ENCODE assay signal across 24 cellular contexts in the genomic region with DNA sequence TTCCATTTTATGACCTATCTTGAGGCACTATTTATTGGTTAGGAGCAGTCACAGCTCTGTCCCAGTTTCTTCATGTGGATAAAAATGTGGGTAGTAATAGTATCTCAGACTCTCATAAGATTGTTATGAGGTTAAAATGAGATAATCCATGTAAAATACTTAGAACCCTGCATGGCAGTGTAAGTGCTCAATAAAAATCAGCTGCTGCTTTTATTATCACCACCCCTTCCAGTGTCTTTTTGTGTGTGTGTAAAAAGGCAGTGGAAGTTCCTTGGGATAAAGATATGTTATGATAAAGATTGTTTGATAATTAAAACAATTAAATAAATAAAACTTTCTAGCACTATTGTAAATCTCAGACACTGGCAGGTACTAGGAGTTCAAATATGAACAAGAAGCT. TPM values are rescaled to one million over a fixed set of nuclear protein-coding genes. Genes with fewer than 3 reads are reported as not detected.
A peak's percentile ranks its signal among the peaks of the same experiment; 100 is the strongest.
DNase-seq lines count a peak whose midpoint lies in the region; ATAC-seq and TF ChIP-seq lines count a peak whose summit lies in the region.
"Had no signal": no experiment of that assay in that cellular context is flagged by ENCODE, and none has a peak within 500 bp of the region (broad histone marks: within the 10 kb centered on the region; RNA-seq: fewer than 3 reads in every experiment).

No MANE protein-coding gene starts in this region.

- ATAC-seq in T-helper 17 cell (no peak), Right ventricle myocardium inferior (no peak), HG03095 (IDR thresholded peaks at IDR 0.05; ENCODE audit: unreplicated experiment) (no peak)
- ATAC-seq: SK-N-SH treated with all-trans-retinoic acid at 6 μM for 48 hours; stimulated activated naive B cell treated with anti-CD40 and anti-IgM and Interleukin-4, amounts not matched to agents 10 μg/mL and 1 μg/mL and 100 μg/mL, for 72 hours had no signal

- H3K36me3 Mint-ChIP-seq in T-helper 17 cell (ENCODE audit: low read depth) (peaks cover 5% of the 10 kb centered on the region), mesothelial cell of epicardium (peaks cover 2% of the 10 kb centered on the region)
- peaks cover 8% of the 10 kb centered on the region for H3K36me3 Mint-ChIP-seq in T-helper 2 cell treated with Interferon-gamma antibody and Interleukin-4, amounts not matched to agents 5 μg/mL and 100 μg/mL, for 36 hours (ENCODE audit: low read depth)
- H3K36me3 Mint-ChIP-seq: stimulated activated naive B cell treated with anti-CD40 and anti-IgM and Interleukin-4, amounts not matched to agents 10 μg/mL and 1 μg/mL and 100 μg/mL, for 72 hours had no signal

- POLR2A ChIA-PET in HEK293 (lab: Yijun Ruan, JAX) = no interaction called here

- H3K4me3 Mint-ChIP-seq in T-helper 17 cell (no peak overlapping the region), mesothelial cell of epicardium (no peak overlapping the region)
- H3K4me3 Mint-ChIP-seq in T-helper 2 cell treated with Interferon-gamma antibody and Interleukin-4, amounts not matched to agents 5 μg/mL and 100 μg/mL, for 36 hours = no peak overlapping the region
- H3K4me3 Mint-ChIP-seq: nephron; stimulated activated naive B cell treated with anti-CD40 and anti-IgM and Interleukin-4, amounts not matched to agents 10 μg/mL and 1 μg/mL and 100 μg/mL, for 72 hours had no signal

- no peaks in the 10 kb centered on the region for H3K9me3 Mint-ChIP-seq in mesothelial cell of epicardium
- no peaks in the 10 kb centered on the region for H3K9me3 Mint-ChIP-seq in T-helper 2 cell treated with Interferon-gamma antibody and Interleukin-4, amounts not matched to agents 5 μg/mL and 100 μg/mL, for 36 hours
- H3K9me3 Mint-ChIP-seq: nephron; stimulated activated naive B cell treated with anti-CD40 and anti-IgM and Interleukin-4, amounts not matched to agents 10 μg/mL and 1 μg/mL and 100 μg/mL, for 72 hours had no signal

- peaks cover 66% of the 10 kb centered on the region for H3K4me1 ChIP-seq in HEK293 (ENCODE audit: control insufficient read depth, insufficient read depth, low read length)
- peaks cover 0 to 98% (median 55%) of the 10 kb centered on the region in 4 donors for H3K4me1 ChIP-seq in tibial artery

- peaks cover 59% of the 10 kb centered on the region for H3K4me1 Mint-ChIP-seq in T-helper 17 cell
- H3K4me1 Mint-ChIP-seq in mesothelial cell of epicardium = peaks cover 68% of the 10 kb centered on the region
- peaks cover 54% of the 10 kb centered on the region for H3K4me1 Mint-ChIP-seq in T-helper 2 cell treated with Interferon-gamma antibody and Interleukin-4, amounts not matched to agents 5 μg/mL and 100 μg/mL, for 36 hours (ENCODE audit: low read depth)

- H3K9me3 ChIP-seq in HEK293 (ENCODE audit: control insufficient read depth, insufficient read depth, low read depth, low read length) (no peaks in the 10 kb centered on the region), T-helper 17 cell (ENCODE audit: control insufficient read depth, low read length, poor library complexity, severe bottlenecking) (no peaks in the 10 kb centered on the region), tibial artery (no peaks in the 10 kb centered on the region)
- H3K9me3 ChIP-seq: suprapubic skin had no signal

- H3K27ac ChIP-seq in HEK293 (ENCODE audit: extremely low read depth, low read depth, low read length) = no peak overlapping the region
- H3K27ac ChIP-seq in tibial artery = peak overlapping the region; percentile 87 to 90
- H3K27ac ChIP-seq: C4-2B, suprapubic skin had no signal

- no peak for DNase-seq in T-helper 17 cell
- DNase-seq in mesothelial cell of epicardium (ENCODE audit: low spot score in 2 of 2, unreplicated experiment in 2 of 2) = no peak
- DNase-seq in tibial artery = no peak
- no peak for DNase-seq in Right ventricle myocardium inferior (ENCODE audit: missing footprints)
- DNase-seq in T-helper 2 cell treated with Interferon-gamma antibody and Interleukin-4, amounts not matched to agents 5 μg/mL and 100 μg/mL, for 36 hours (ENCODE audit: low spot score) = no peak
- DNase-seq: activated CD8-positive, alpha-beta memory T cell treated with anti-CD3 and anti-CD28 coated beads for 24 hours; activated effector memory CD4-positive, alpha-beta T cell treated with anti-CD3 and anti-CD28 coated beads, Interleukin-2, amount 50 U/mL, for 16 hours; Calu3; cortex of kidney; DMS79; H7; KBM-7; NCI-H1105; NCI-H187; NCI-H446 treated with DMSO at 0.1 percent for 48 hours; NCI-H82; stimulated activated naive B cell treated with anti-CD40 and anti-IgM and Interleukin-4, amounts not matched to agents 10 μg/mL and 1 μg/mL and 100 μg/mL, for 72 hours; T-helper 2 cell had no signal

- no peak for TF ChIP-seq CTCF in HEK293 (tag by site-specific recombination; IDR thresholded peaks at IDR 0.05)
- no peak for TF ChIP-seq CTCF in mesothelial cell of epicardium (IDR thresholded peaks at IDR 0.05; ENCODE audit: unreplicated experiment)
- TF ChIP-seq CTCF in tibial artery (IDR thresholded peaks at IDR 0.05) = no peak

- no peaks in the 10 kb centered on the region for H3K27me3 Mint-ChIP-seq in T-helper 17 cell
- H3K27me3 Mint-ChIP-seq in mesothelial cell of epicardium (ENCODE audit: low read depth) = no peaks in the 10 kb centered on the region
- H3K27me3 Mint-ChIP-seq in T-helper 2 cell treated with Interferon-gamma antibody and Interleukin-4, amounts not matched to agents 5 μg/mL and 100 μg/mL, for 36 hours (ENCODE audit: low read depth) = no peaks in the 10 kb centered on the region
- H3K27me3 Mint-ChIP-seq: stimulated activated naive B cell treated with anti-CD40 and anti-IgM and Interleukin-4, amounts not matched to agents 10 μg/mL and 1 μg/mL and 100 μg/mL, for 72 hours had no signal

- H3K27me3 ChIP-seq in tibial artery = no peaks in the 10 kb centered on the region
- H3K27me3 ChIP-seq: suprapubic skin had no signal

- intact Hi-C loops in tibial artery (cut with DNase I; ENCODE audit: low total_unique reads) = no loop called here
- intact Hi-C loops in Right ventricle myocardium inferior (cut with DNase I) = loop anchor here (2.0 kb wide), 1 partner anchor 15 kb away; the partner anchor contains the start of gene TES

- peak overlapping the region; percentile 90 for H3K27ac Mint-ChIP-seq in T-helper 17 cell
- H3K27ac Mint-ChIP-seq in mesothelial cell of epicardium = peak overlapping the region; percentile 10
- no peak overlapping the region for H3K27ac Mint-ChIP-seq in T-helper 2 cell treated with Interferon-gamma antibody and Interleukin-4, amounts not matched to agents 5 μg/mL and 100 μg/mL, for 36 hours
- H3K27ac Mint-ChIP-seq: nephron; stimulated activated naive B cell treated with anti-CD40 and anti-IgM and Interleukin-4, amounts not matched to agents 10 μg/mL and 1 μg/mL and 100 μg/mL, for 72 hours had no signal

- no peak overlapping the region for H3K4me3 ChIP-seq in HEK293 (ENCODE audit: low read depth, low read length)
- H3K4me3 ChIP-seq in tibial artery = no peak overlapping the region
- H3K4me3 ChIP-seq: suprapubic skin had no signal

- CTCF ChIA-PET in HEK293 (lab: Yijun Ruan, JAX) = interaction anchor here (0.5 to 3.9 kb wide), 6 partner anchors 9 to 910 kb away, joined by 3 to 26 read pairs (median 7); no protein-coding TSS in a partner anchor

- H3K36me3 ChIP-seq in HEK293 (ENCODE audit: control insufficient read depth in 2 of 2, insufficient read depth in 1 of 2, low read length in 2 of 2) = no peaks in the 10 kb centered on the region
- H3K36me3 ChIP-seq in tibial artery = no peaks in the 10 kb centered on the region
- H3K36me3 ChIP-seq: suprapubic skin had no signal

TF ChIP-seq in HEK293, 187 proteins besides CTCF, POLR2A, EP300 and RAD21:
- TF ChIP-seq KLF10 (tag by site-specific recombination; IDR thresholded peaks at IDR 0.05) (0 out of 2 replicates have a peak, but pooled peaks have one; percentile 16), ZNF274 (IDR thresholded peaks at IDR 0.05; ENCODE audit: low read length) (no peak), ZNF274 (tag by site-specific recombination; IDR thresholded peaks at IDR 0.05; ENCODE audit: borderline replicate concordance) (no peak), ZNF248 (tag by site-specific recombination; IDR thresholded peaks at IDR 0.05) (no peak), ZBTB8A (tag by site-specific recombination; IDR thresholded peaks at IDR 0.05) (peak; percentile 13; the same call in 1 of the 2 replicates), PRDM6 (tag by site-specific recombination; IDR thresholded peaks at IDR 0.05) (peak; percentile 69), FEZF1 (tag by site-specific recombination; IDR thresholded peaks at IDR 0.05) (peak; percentile 82), ZNF664 (tag by site-specific recombination; IDR thresholded peaks at IDR 0.05) (peak; percentile 88), ZNF433 (tag by site-specific recombination; IDR thresholded peaks at IDR 0.05; ENCODE audit: low read depth) (no peak)

RNA-seq across cellular contexts. Expression of gene TES, which starts 15.5 kb away (rescaled TPM):
- total RNA-seq in T-helper 17 cell (100 to 1,000 TPM; 107 to 108 TPM), mesothelial cell of epicardium (131 to 146 TPM (median 137 TPM) in 3 replicates), Right ventricle myocardium inferior (21.2 TPM)
